ENCODE assay signal across 24 cellular contexts in genomic region chr2:106363788-106364187, GRCh38.
"Had no signal": no experiment of that assay in that cellular context is flagged by ENCODE, and none has a peak within 500 bp of the region (broad histone marks: within the 10 kb centered on the region; RNA-seq: fewer than 3 reads in every experiment).

No MANE protein-coding gene starts in this region.

- H3K4me1 Mint-ChIP-seq: activated B cell treated with CpG ODN at 0.5 μM for 24 hours; activated CD4-positive, alpha-beta memory T cell treated with anti-CD3 and anti-CD28 coated beads, Interleukin-2, amount 10 ng/mL, durations not matched to agents 7 days and 5 days; activated naive CD4-positive, alpha-beta T cell treated with anti-CD3 and anti-CD28 coated beads, Interleukin-2, amount 10 ng/mL, durations not matched to agents 7 days and 5 days; memory B cell had no signal

- H3K27ac Mint-ChIP-seq: activated B cell treated with CpG ODN at 0.5 μM for 24 hours; activated CD4-positive, alpha-beta memory T cell treated with anti-CD3 and anti-CD28 coated beads, Interleukin-2, amount 10 ng/mL, durations not matched to agents 7 days and 5 days; activated naive CD4-positive, alpha-beta T cell treated with anti-CD3 and anti-CD28 coated beads, Interleukin-2, amount 10 ng/mL, durations not matched to agents 7 days and 5 days; memory B cell; nephron; T-helper 1 cell treated with Interleukin-12 subunit alpha and Interleukin-12 subunit beta and Interleukin-4 antibody, amounts not matched to agents 30 μg/mL and 1 μg/mL, for 36 hours had no signal

- ATAC-seq: heart left ventricle, left colon, right cardiac atrium, upper lobe of right lung had no signal

- H3K9me3 ChIP-seq: ascending aorta, esophagus muscularis mucosa, heart left ventricle, upper lobe of right lung had no signal

- H3K27ac ChIP-seq: ascending aorta, brain microvascular endothelial cell, esophagus muscularis mucosa, heart left ventricle, parathyroid adenoma, upper lobe of right lung had no signal

- H3K4me3 ChIP-seq: ascending aorta, esophagus muscularis mucosa, heart left ventricle, upper lobe of right lung had no signal

- H3K9me3 Mint-ChIP-seq: activated B cell treated with CpG ODN at 0.5 μM for 24 hours; activated CD4-positive, alpha-beta memory T cell treated with anti-CD3 and anti-CD28 coated beads, Interleukin-2, amount 10 ng/mL, durations not matched to agents 7 days and 5 days; activated naive CD4-positive, alpha-beta T cell treated with anti-CD3 and anti-CD28 coated beads, Interleukin-2, amount 10 ng/mL, durations not matched to agents 7 days and 5 days; memory B cell; T-helper 1 cell treated with Interleukin-12 subunit alpha and Interleukin-12 subunit beta and Interleukin-4 antibody, amounts not matched to agents 30 μg/mL and 1 μg/mL, for 36 hours had no signal

- H3K27me3 ChIP-seq: ascending aorta, brain microvascular endothelial cell, esophagus muscularis mucosa, heart left ventricle, upper lobe of right lung had no signal

- DNase-seq: activated B cell treated with CpG ODN at 0.5 μM for 24 hours; activated CD4-positive, alpha-beta memory T cell treated with anti-CD3 and anti-CD28 coated beads, Interleukin-2, amount 10 ng/mL, durations not matched to agents 7 days and 5 days; activated CD4-positive, alpha-beta T cell treated with anti-CD3 and anti-CD28 coated beads for 48 hours; activated effector memory CD4-positive, alpha-beta T cell treated with Interleukin-2 at 50 U/mL for 16 hours; activated naive CD4-positive, alpha-beta T cell treated with anti-CD3 and anti-CD28 coated beads, Interleukin-2, amount 10 ng/mL, durations not matched to agents 7 days and 5 days; activated T-cell treated with anti-CD3 and anti-CD28 coated beads, Interleukin-2, amount 50 U/mL, for 1 hour; brain microvascular endothelial cell; caudate nucleus; dermis blood vessel endothelial cell; effector memory CD4-positive, alpha-beta T cell; heart left ventricle; islet precursor cell; left colon; right cardiac atrium; stimulated activated CD4-positive, alpha-beta T cell treated with anti-CD3 and anti-CD28 coated beads, Interleukin-12 subunit alpha, Interleukin-12 subunit beta, amount 100 ng/mL, for 4 hours; stimulated activated CD4-positive, alpha-beta T cell treated with anti-CD3 and anti-CD28 coated beads, Interleukin-1b, Interleukin-23, amount 100 ng/mL, for 48 hours; T1000; upper lobe of right lung had no signal

- H3K27me3 Mint-ChIP-seq: activated B cell treated with CpG ODN at 0.5 μM for 24 hours, memory B cell had no signal

- H3K4me3 Mint-ChIP-seq: activated B cell treated with CpG ODN at 0.5 μM for 24 hours; activated CD4-positive, alpha-beta memory T cell treated with anti-CD3 and anti-CD28 coated beads, Interleukin-2, amount 10 ng/mL, durations not matched to agents 7 days and 5 days; activated naive CD4-positive, alpha-beta T cell treated with anti-CD3 and anti-CD28 coated beads, Interleukin-2, amount 10 ng/mL, durations not matched to agents 7 days and 5 days; memory B cell; nephron; T-helper 1 cell treated with Interleukin-12 subunit alpha and Interleukin-12 subunit beta and Interleukin-4 antibody, amounts not matched to agents 30 μg/mL and 1 μg/mL, for 36 hours had no signal

- H3K36me3 ChIP-seq: ascending aorta, brain microvascular endothelial cell, esophagus muscularis mucosa, heart left ventricle, upper lobe of right lung had no signal

- H3K36me3 Mint-ChIP-seq: activated naive CD4-positive, alpha-beta T cell treated with anti-CD3 and anti-CD28 coated beads, Interleukin-2, amount 10 ng/mL, durations not matched to agents 7 days and 5 days; memory B cell had no signal
